Comparison of ENCODE assay signal across 25 cellular contexts in genomic region chr3:69879051-69879450, GRCh38.
"Had no signal": no experiment of that assay in that cellular context is flagged by ENCODE, and none has a peak within 500 bp of the region (broad histone marks: within the 10 kb centered on the region; RNA-seq: fewer than 3 reads in every experiment).

No MANE protein-coding gene starts in this region.

- H3K79me2 ChIP-seq: hepatocyte had no signal

- H3K27ac ChIP-seq: coronary artery, esophagus muscularis mucosa, foreskin keratinocyte, gastroesophageal sphincter, hepatocyte, ovary, right atrium auricular region, thoracic aorta, transverse colon, upper lobe of right lung, uterus had no signal

- H3K36me3 ChIP-seq: gastroesophageal sphincter, ovary, right atrium auricular region, thoracic aorta, transverse colon, upper lobe of right lung, uterus had no signal

- H3K27me3 ChIP-seq: esophagus muscularis mucosa, gastroesophageal sphincter, heart left ventricle, hepatocyte, ovary, right atrium auricular region, transverse colon, upper lobe of right lung, uterus had no signal

- H3K27me3 Mint-ChIP-seq: naive B cell; natural killer cell treated with Interleukin-12 subunit alpha and Interleukin-12 subunit beta and Interleukin-15 and Interleukin-18, amount 100 ng/mL, for 72 hours; stimulated activated naive CD8-positive, alpha-beta T cell treated with anti-CD3 and anti-CD28 coated beads, Interleukin-15, Interleukin-2, amounts not matched to agents 100 ng/mL and 50 ng/mL, for 24 hours had no signal

- H3K9me3 Mint-ChIP-seq: mesothelial cell of epicardium; naive B cell; natural killer cell treated with Interleukin-12 subunit alpha and Interleukin-12 subunit beta and Interleukin-15 and Interleukin-18, amount 100 ng/mL, for 72 hours; neural crest cell; stimulated activated naive B cell treated with anti-CD40 and anti-IgM and Interleukin-4, amounts not matched to agents 10 μg/mL and 1 μg/mL and 100 μg/mL, for 72 hours; stimulated activated naive CD8-positive, alpha-beta T cell treated with anti-CD3 and anti-CD28 coated beads, Interleukin-15, Interleukin-2, amounts not matched to agents 100 ng/mL and 50 ng/mL, for 24 hours had no signal

- H3K4me3 ChIP-seq: coronary artery, esophagus muscularis mucosa, gastroesophageal sphincter, heart left ventricle, hepatocyte, mucosa of descending colon, ovary, right atrium auricular region, thoracic aorta, transverse colon, upper lobe of right lung, uterus had no signal

- H3K27ac Mint-ChIP-seq: mesothelial cell of epicardium; naive B cell; natural killer cell treated with Interleukin-12 subunit alpha and Interleukin-12 subunit beta and Interleukin-15 and Interleukin-18, amount 100 ng/mL, for 72 hours; stimulated activated naive B cell treated with anti-CD40 and anti-IgM and Interleukin-4, amounts not matched to agents 10 μg/mL and 1 μg/mL and 100 μg/mL, for 72 hours; stimulated activated naive CD8-positive, alpha-beta T cell treated with anti-CD3 and anti-CD28 coated beads, Interleukin-15, Interleukin-2, amounts not matched to agents 100 ng/mL and 50 ng/mL, for 24 hours had no signal

- H3K9me3 ChIP-seq: esophagus muscularis mucosa, gastroesophageal sphincter, heart left ventricle, mucosa of descending colon, ovary, right atrium auricular region, thoracic aorta, transverse colon, upper lobe of right lung, uterus had no signal

- H3K4me1 ChIP-seq: foreskin keratinocyte had no signal

- H3K4me3 Mint-ChIP-seq: mesothelial cell of epicardium; naive B cell; natural killer cell treated with Interleukin-12 subunit alpha and Interleukin-12 subunit beta and Interleukin-15 and Interleukin-18, amount 100 ng/mL, for 72 hours; neural crest cell; stimulated activated naive B cell treated with anti-CD40 and anti-IgM and Interleukin-4, amounts not matched to agents 10 μg/mL and 1 μg/mL and 100 μg/mL, for 72 hours; stimulated activated naive CD8-positive, alpha-beta T cell treated with anti-CD3 and anti-CD28 coated beads, Interleukin-15, Interleukin-2, amounts not matched to agents 100 ng/mL and 50 ng/mL, for 24 hours had no signal

- DNase-seq: caudate nucleus; dermis blood vessel endothelial cell; effector memory CD4-positive, alpha-beta T cell; foreskin keratinocyte; heart left ventricle; kidney glomerular epithelial cell; mesenchymal stem cell; mucosa of descending colon; naive B cell; nucleus accumbens; ovary; stimulated activated naive B cell treated with anti-CD40 and anti-IgM and Interleukin-4, amounts not matched to agents 10 μg/mL and 1 μg/mL and 100 μg/mL, for 72 hours; transverse colon; upper lobe of right lung; uterus had no signal

- H3K4me1 Mint-ChIP-seq: mesothelial cell of epicardium; neural crest cell; stimulated activated naive B cell treated with anti-CD40 and anti-IgM and Interleukin-4, amounts not matched to agents 10 μg/mL and 1 μg/mL and 100 μg/mL, for 72 hours had no signal

- H3K4me2 ChIP-seq: hepatocyte had no signal

- H2AFZ ChIP-seq: hepatocyte had no signal

- H3K36me3 Mint-ChIP-seq: mesothelial cell of epicardium; naive B cell; natural killer cell treated with Interleukin-12 subunit alpha and Interleukin-12 subunit beta and Interleukin-15 and Interleukin-18, amount 100 ng/mL, for 72 hours; stimulated activated naive B cell treated with anti-CD40 and anti-IgM and Interleukin-4, amounts not matched to agents 10 μg/mL and 1 μg/mL and 100 μg/mL, for 72 hours had no signal
